ENCODE assay signal across 21 cellular contexts in the genomic region with DNA sequence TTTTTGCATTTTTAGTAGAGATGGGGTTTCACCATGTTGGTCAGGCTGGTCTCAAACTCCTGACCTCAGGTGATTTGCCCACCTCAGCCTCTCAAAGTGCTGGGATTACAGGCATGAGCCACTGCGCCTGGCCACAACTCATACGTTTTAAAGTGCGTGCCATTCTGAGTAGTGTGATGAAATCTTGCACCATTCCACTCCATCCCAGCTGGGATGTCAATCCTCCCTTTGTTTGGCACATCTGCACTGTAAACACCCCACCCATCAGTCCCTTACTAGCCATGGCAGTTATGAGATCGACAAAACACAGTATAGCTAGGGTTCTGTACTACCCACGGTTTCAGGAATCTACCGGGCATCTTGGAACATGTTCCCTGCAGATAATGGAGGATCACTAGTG. TPM values are rescaled to one million over a fixed set of nuclear protein-coding genes. Genes with fewer than 3 reads are reported as not detected.
"Had no signal": no experiment of that assay in that cellular context is flagged by ENCODE, and none has a peak within 500 bp of the region (broad histone marks: within the 10 kb centered on the region; RNA-seq: fewer than 3 reads in every experiment).

No MANE protein-coding gene starts in this region.

RNA-seq across cellular contexts. Expression of a gene that starts 9.2 kb away (rescaled TPM):
- total RNA-seq: mononuclear cell, natural killer cell had no signal

RNA-seq across cellular contexts. Expression of a gene that starts 16.0 kb away (rescaled TPM):
- total RNA-seq: heart right ventricle, hepatocyte, kidney epithelial cell, left ventricle myocardium inferior, lower leg skin, lung, mesothelial cell of epicardium, mononuclear cell, natural killer cell, occipital lobe, osteocyte, posterior vena cava, psoas muscle, sigmoid colon, skeletal muscle tissue, spleen, subcutaneous adipose tissue, suprapubic skin, thoracic aorta, upper lobe of left lung, urinary bladder had no signal
- polyA plus RNA-seq: heart right ventricle, hepatocyte, lung, psoas muscle, sigmoid colon, urinary bladder had no signal

RNA-seq across cellular contexts. Expression of a gene that starts 48.7 kb away (rescaled TPM):
- total RNA-seq: heart right ventricle, hepatocyte, kidney epithelial cell, left ventricle myocardium inferior, lung, mesothelial cell of epicardium, mononuclear cell, natural killer cell, occipital lobe, osteocyte, posterior vena cava, psoas muscle, sigmoid colon, skeletal muscle tissue, spleen, subcutaneous adipose tissue, upper lobe of left lung, urinary bladder had no signal
- polyA plus RNA-seq: heart right ventricle, hepatocyte, lung, psoas muscle, sigmoid colon, spleen, urinary bladder had no signal
